Comparison of ENCODE assay signal across 2 cellular contexts in the genomic region with DNA sequence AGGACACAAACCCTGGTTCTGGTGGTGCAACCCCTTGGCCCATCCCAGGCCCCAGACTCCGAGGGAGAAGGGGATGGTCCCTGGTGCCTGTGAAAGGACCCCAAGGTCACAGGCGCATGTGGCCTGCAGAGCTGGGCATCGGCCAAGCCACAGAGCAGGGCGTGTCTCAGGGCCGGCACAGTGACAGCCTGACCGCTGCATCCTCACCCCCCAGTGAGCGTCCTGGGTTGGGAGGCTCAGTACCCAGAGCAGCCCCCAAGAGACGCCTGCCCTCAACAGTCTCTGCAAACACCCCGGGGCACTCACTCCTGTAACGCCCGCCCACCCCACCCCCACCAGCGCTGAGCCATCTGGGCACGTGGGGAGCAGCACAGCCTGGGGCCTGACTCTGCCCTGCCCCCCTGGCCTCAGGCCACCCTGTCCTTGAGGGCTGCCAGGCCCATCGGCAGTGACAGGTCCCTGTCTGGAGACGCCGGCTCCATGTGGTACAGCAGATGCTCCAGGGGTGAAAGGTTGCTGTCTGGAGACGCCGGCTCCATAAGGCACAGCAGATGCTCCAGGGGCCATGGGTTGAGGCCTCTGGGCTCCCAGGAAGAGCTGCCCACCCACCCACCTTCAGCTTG.
TF ChIP-seq lines count a peak whose summit lies in the region.

No MANE protein-coding gene starts in this region.

TF ChIP-seq in SK-N-SH, 30 proteins besides CTCF, POLR2A, EP300 and RAD21 (continued from another document):
- TF ChIP-seq, protein P1, sequence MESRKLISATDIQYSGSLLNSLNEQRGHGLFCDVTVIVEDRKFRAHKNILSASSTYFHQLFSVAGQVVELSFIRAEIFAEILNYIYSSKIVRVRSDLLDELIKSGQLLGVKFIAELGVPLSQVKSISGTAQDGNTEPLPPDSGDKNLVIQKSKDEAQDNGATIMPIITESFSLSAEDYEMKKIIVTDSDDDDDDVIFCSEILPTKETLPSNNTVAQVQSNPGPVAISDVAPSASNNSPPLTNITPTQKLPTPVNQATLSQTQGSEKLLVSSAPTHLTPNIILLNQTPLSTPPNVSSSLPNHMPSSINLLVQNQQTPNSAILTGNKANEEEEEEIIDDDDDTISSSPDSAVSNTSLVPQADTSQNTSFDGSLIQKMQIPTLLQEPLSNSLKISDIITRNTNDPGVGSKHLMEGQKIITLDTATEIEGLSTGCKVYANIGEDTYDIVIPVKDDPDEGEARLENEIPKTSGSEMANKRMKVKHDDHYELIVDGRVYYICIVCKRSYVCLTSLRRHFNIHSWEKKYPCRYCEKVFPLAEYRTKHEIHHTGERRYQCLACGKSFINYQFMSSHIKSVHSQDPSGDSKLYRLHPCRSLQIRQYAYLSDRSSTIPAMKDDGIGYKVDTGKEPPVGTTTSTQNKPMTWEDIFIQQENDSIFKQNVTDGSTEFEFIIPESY (IDR thresholded peaks at IDR 0.05; ENCODE audit: borderline replicate concordance, low read depth) = no peak
- TF ChIP-seq FOSL2 (IDR thresholded peaks at IDR 0.05; ENCODE audit: borderline replicate concordance, low read depth) (no peak), RFX5 (IDR thresholded peaks at IDR 0.05; ENCODE audit: low read length) (no peak), SMC3 (IDR thresholded peaks at IDR 0.05; ENCODE audit: low read depth, low read length) (no peak), RCOR1 (IDR thresholded peaks at IDR 0.05; ENCODE audit: low read length) (no peak), FOXM1 (IDR thresholded peaks at IDR 0.05; ENCODE audit: low read depth) (no peak)
- TF ChIP-seq, protein P2, sequence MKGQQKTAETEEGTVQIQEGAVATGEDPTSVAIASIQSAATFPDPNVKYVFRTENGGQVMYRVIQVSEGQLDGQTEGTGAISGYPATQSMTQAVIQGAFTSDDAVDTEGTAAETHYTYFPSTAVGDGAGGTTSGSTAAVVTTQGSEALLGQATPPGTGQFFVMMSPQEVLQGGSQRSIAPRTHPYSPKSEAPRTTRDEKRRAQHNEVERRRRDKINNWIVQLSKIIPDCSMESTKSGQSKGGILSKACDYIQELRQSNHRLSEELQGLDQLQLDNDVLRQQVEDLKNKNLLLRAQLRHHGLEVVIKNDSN (IDR thresholded peaks at IDR 0.05; ENCODE audit: borderline replicate concordance, low read depth) = no peak

TF ChIP-seq in SK-N-SH treated with all-trans-retinoic acid at 6 μM for 48 hours, 23 proteins besides CTCF, POLR2A, EP300 and RAD21 (continued from another document):
- TF ChIP-seq, protein P3, sequence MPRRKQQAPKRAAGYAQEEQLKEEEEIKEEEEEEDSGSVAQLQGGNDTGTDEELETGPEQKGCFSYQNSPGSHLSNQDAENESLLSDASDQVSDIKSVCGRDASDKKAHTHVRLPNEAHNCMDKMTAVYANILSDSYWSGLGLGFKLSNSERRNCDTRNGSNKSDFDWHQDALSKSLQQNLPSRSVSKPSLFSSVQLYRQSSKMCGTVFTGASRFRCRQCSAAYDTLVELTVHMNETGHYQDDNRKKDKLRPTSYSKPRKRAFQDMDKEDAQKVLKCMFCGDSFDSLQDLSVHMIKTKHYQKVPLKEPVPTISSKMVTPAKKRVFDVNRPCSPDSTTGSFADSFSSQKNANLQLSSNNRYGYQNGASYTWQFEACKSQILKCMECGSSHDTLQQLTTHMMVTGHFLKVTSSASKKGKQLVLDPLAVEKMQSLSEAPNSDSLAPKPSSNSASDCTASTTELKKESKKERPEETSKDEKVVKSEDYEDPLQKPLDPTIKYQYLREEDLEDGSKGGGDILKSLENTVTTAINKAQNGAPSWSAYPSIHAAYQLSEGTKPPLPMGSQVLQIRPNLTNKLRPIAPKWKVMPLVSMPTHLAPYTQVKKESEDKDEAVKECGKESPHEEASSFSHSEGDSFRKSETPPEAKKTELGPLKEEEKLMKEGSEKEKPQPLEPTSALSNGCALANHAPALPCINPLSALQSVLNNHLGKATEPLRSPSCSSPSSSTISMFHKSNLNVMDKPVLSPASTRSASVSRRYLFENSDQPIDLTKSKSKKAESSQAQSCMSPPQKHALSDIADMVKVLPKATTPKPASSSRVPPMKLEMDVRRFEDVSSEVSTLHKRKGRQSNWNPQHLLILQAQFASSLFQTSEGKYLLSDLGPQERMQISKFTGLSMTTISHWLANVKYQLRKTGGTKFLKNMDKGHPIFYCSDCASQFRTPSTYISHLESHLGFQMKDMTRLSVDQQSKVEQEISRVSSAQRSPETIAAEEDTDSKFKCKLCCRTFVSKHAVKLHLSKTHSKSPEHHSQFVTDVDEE (CRISPR knock-in tag; IDR thresholded peaks at IDR 0.05) = no peak
- TF ChIP-seq, protein P4, sequence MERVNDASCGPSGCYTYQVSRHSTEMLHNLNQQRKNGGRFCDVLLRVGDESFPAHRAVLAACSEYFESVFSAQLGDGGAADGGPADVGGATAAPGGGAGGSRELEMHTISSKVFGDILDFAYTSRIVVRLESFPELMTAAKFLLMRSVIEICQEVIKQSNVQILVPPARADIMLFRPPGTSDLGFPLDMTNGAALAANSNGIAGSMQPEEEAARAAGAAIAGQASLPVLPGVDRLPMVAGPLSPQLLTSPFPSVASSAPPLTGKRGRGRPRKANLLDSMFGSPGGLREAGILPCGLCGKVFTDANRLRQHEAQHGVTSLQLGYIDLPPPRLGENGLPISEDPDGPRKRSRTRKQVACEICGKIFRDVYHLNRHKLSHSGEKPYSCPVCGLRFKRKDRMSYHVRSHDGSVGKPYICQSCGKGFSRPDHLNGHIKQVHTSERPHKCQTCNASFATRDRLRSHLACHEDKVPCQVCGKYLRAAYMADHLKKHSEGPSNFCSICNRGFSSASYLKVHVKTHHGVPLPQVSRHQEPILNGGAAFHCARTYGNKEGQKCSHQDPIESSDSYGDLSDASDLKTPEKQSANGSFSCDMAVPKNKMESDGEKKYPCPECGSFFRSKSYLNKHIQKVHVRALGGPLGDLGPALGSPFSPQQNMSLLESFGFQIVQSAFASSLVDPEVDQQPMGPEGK (CRISPR knock-in tag; IDR thresholded peaks at IDR 0.05; ENCODE audit: borderline replicate concordance) = no peak
- TF ChIP-seq ZNF70 (CRISPR knock-in tag; IDR thresholded peaks at IDR 0.05) (no peak), ARNTL (CRISPR knock-in tag; IDR thresholded peaks at IDR 0.05; ENCODE audit: borderline replicate concordance, low read depth) (no peak), RARB (CRISPR knock-in tag; IDR thresholded peaks at IDR 0.05) (no peak), OSR1 (CRISPR knock-in tag; IDR thresholded peaks at IDR 0.05) (no peak), PPARA (CRISPR knock-in tag; IDR thresholded peaks at IDR 0.05; ENCODE audit: borderline replicate concordance) (no peak), TOX (CRISPR knock-in tag; IDR thresholded peaks at IDR 0.05; ENCODE audit: borderline replicate concordance) (no peak), ZFP3 (CRISPR knock-in tag; IDR thresholded peaks at IDR 0.05) (no peak)
- TF ChIP-seq, protein P5, sequence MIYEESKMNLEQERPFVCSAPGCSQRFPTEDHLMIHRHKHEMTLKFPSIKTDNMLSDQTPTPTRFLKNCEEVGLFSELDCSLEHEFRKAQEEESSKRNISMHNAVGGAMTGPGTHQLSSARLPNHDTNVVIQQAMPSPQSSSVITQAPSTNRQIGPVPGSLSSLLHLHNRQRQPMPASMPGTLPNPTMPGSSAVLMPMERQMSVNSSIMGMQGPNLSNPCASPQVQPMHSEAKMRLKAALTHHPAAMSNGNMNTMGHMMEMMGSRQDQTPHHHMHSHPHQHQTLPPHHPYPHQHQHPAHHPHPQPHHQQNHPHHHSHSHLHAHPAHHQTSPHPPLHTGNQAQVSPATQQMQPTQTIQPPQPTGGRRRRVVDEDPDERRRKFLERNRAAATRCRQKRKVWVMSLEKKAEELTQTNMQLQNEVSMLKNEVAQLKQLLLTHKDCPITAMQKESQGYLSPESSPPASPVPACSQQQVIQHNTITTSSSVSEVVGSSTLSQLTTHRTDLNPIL (CRISPR knock-in tag; IDR thresholded peaks at IDR 0.05; ENCODE audit: low read depth) = no peak
